8 cellular contexts compared by ENCODE assay signal in genomic region chr11:120335596-120335927, GRCh38. TPM values are rescaled to one million over a fixed set of nuclear protein-coding genes. Genes with fewer than 3 reads are reported as not detected.
A peak's percentile ranks its signal among the peaks of the same experiment; 100 is the strongest.
DNase-seq lines count a peak whose midpoint lies in the region; ATAC-seq and FAIRE-seq lines count a peak whose summit lies in the region.

No MANE protein-coding gene starts in this region.

- no peaks in the 10 kb centered on the region for H3K36me3 Mint-ChIP-seq in CD4-positive, CD25-positive, alpha-beta regulatory T cell
- H3K36me3 Mint-ChIP-seq in IgD-negative memory B cell, result no peaks in the 10 kb centered on the region
- peaks cover 4% of the 10 kb centered on the region for H3K36me3 Mint-ChIP-seq in activated T-helper 1 cell treated with anti-CD3 and anti-CD28 coated beads, Interleukin-12 subunit alpha, Interleukin-12 subunit beta, Interleukin-2, Interleukin-4 antibody, amounts not matched to agents 30 ng/mL and 10 ng/mL and 1 ng/mL, durations not matched to agents 14 hours and 24 hours and 36 hours (ENCODE audit: low read depth)

- DNase-seq in CD4-positive, CD25-positive, alpha-beta regulatory T cell, result peak in 1 of 3 donors; percentile 42
- no peak for DNase-seq in activated T-helper 1 cell treated with anti-CD3 and anti-CD28 coated beads, Interleukin-12 subunit alpha, Interleukin-12 subunit beta, Interleukin-2, Interleukin-4 antibody, amounts not matched to agents 30 ng/mL and 10 ng/mL and 1 ng/mL, durations not matched to agents 14 hours and 24 hours and 36 hours (ENCODE audit: low spot score)
- DNase-seq in left ventricle myocardium superior, result no peak
- DNase-seq in skeletal muscle cell (ENCODE audit: low read depth), result no peak
- DNase-seq in HTR-8/SVneo (ENCODE audit: insufficient read length, low spot score), result no peak
- no peak for DNase-seq in DMS153 (lab: John Stamatoyannopoulos, UW)

- H3K36me3 ChIP-seq in CD4-positive, CD25-positive, alpha-beta regulatory T cell (ENCODE audit: control insufficient read depth, insufficient read depth, low read length), result no peaks in the 10 kb centered on the region

- peak overlapping the region; percentile 64 for H3K4me3 ChIP-seq in CD4-positive, CD25-positive, alpha-beta regulatory T cell (ENCODE audit: low read depth, low read length)
- peak overlapping the region; percentile 94 for H3K4me3 ChIP-seq in skeletal muscle cell (ENCODE audit: low read depth, low read length)

- peak in 1 of 2 donors; percentile 28 for ATAC-seq in CD4-positive, CD25-positive, alpha-beta regulatory T cell (ENCODE audit: low read depth in 2 of 2)
- ATAC-seq in GM19455 (IDR thresholded peaks at IDR 0.05; ENCODE audit: unreplicated experiment) (peak; percentile 21), left ventricle myocardium superior (peak; percentile 28)

- peaks cover 0 to 3% (median 0%) of the 10 kb centered on the region in 7 donors for H3K9me3 Mint-ChIP-seq in CD4-positive, CD25-positive, alpha-beta regulatory T cell
- peaks cover 0 to 2% (median 0%) of the 10 kb centered on the region in 3 donors for H3K9me3 Mint-ChIP-seq in IgD-negative memory B cell
- no peaks in the 10 kb centered on the region for H3K9me3 Mint-ChIP-seq in activated T-helper 1 cell treated with anti-CD3 and anti-CD28 coated beads, Interleukin-12 subunit alpha, Interleukin-12 subunit beta, Interleukin-2, Interleukin-4 antibody, amounts not matched to agents 30 ng/mL and 10 ng/mL and 1 ng/mL, durations not matched to agents 14 hours and 24 hours and 36 hours

- peak overlapping the region; percentile 72 to 83 (median 82) for H3K4me3 Mint-ChIP-seq in CD4-positive, CD25-positive, alpha-beta regulatory T cell
- peak overlapping the region; percentile 81 to 87 (median 86) for H3K4me3 Mint-ChIP-seq in IgD-negative memory B cell
- peak overlapping the region; percentile 74 for H3K4me3 Mint-ChIP-seq in activated T-helper 1 cell treated with anti-CD3 and anti-CD28 coated beads, Interleukin-12 subunit alpha, Interleukin-12 subunit beta, Interleukin-2, Interleukin-4 antibody, amounts not matched to agents 30 ng/mL and 10 ng/mL and 1 ng/mL, durations not matched to agents 14 hours and 24 hours and 36 hours

- H3K27me3 ChIP-seq in CD4-positive, CD25-positive, alpha-beta regulatory T cell (ENCODE audit: control insufficient read depth, insufficient read depth, low read length), result peaks cover 12% of the 10 kb centered on the region

- H3K27ac Mint-ChIP-seq in CD4-positive, CD25-positive, alpha-beta regulatory T cell, result no peak overlapping the region
- H3K27ac Mint-ChIP-seq in IgD-negative memory B cell, result peak overlapping the region in 2 of 3 donors; percentile 55 to 83
- H3K27ac Mint-ChIP-seq in activated T-helper 1 cell treated with anti-CD3 and anti-CD28 coated beads, Interleukin-12 subunit alpha, Interleukin-12 subunit beta, Interleukin-2, Interleukin-4 antibody, amounts not matched to agents 30 ng/mL and 10 ng/mL and 1 ng/mL, durations not matched to agents 14 hours and 24 hours and 36 hours, result no peak overlapping the region

- peak overlapping the region; percentile 54 for H3K27ac ChIP-seq in CD4-positive, CD25-positive, alpha-beta regulatory T cell (ENCODE audit: insufficient read depth, low read length, poor library complexity, severe bottlenecking)

- intact Hi-C loops in activated T-helper 1 cell treated with anti-CD3 and anti-CD28 coated beads, Interleukin-12 subunit alpha, Interleukin-12 subunit beta, Interleukin-2, Interleukin-4 antibody, amounts not matched to agents 30 ng/mL and 10 ng/mL and 1 ng/mL, durations not matched to agents 14 hours and 24 hours and 36 hours (cut with micrococcal nuclease), result loop anchor here (1.0 to 10.0 kb wide), 5 partner anchors 176 to 957 kb away; partner anchors contain the start of genes GRIK4, NECTIN1 and SC5D
- intact Hi-C loops in left ventricle myocardium superior (cut with micrococcal nuclease), result loop anchor here (5.0 kb wide), 1 partner anchor 97 kb away; no protein-coding TSS in a partner anchor

- FAIRE-seq in HTR-8/SVneo (lab: Jason Lieb, UNC), result no peak

- peaks cover 21% of the 10 kb centered on the region for H3K27me3 Mint-ChIP-seq in CD4-positive, CD25-positive, alpha-beta regulatory T cell
- peaks cover 32% of the 10 kb centered on the region for H3K27me3 Mint-ChIP-seq in IgD-negative memory B cell
- peaks cover 40% of the 10 kb centered on the region for H3K27me3 Mint-ChIP-seq in activated T-helper 1 cell treated with anti-CD3 and anti-CD28 coated beads, Interleukin-12 subunit alpha, Interleukin-12 subunit beta, Interleukin-2, Interleukin-4 antibody, amounts not matched to agents 30 ng/mL and 10 ng/mL and 1 ng/mL, durations not matched to agents 14 hours and 24 hours and 36 hours (ENCODE audit: insufficient read depth)

- H3K9me3 ChIP-seq in CD4-positive, CD25-positive, alpha-beta regulatory T cell (ENCODE audit: control insufficient read depth in 2 of 2, low read length in 2 of 2), result no peaks in the 10 kb centered on the region

- peaks cover 43% of the 10 kb centered on the region for H3K4me1 ChIP-seq in CD4-positive, CD25-positive, alpha-beta regulatory T cell (ENCODE audit: control insufficient read depth, insufficient read depth, low read length, poor library complexity, severe bottlenecking)

- H3K4me1 Mint-ChIP-seq in CD4-positive, CD25-positive, alpha-beta regulatory T cell, result peaks cover 24 to 37% (median 32%) of the 10 kb centered on the region in 4 donors
- peaks cover 18 to 30% (median 20%) of the 10 kb centered on the region in 3 donors for H3K4me1 Mint-ChIP-seq in IgD-negative memory B cell
- H3K4me1 Mint-ChIP-seq in activated T-helper 1 cell treated with anti-CD3 and anti-CD28 coated beads, Interleukin-12 subunit alpha, Interleukin-12 subunit beta, Interleukin-2, Interleukin-4 antibody, amounts not matched to agents 30 ng/mL and 10 ng/mL and 1 ng/mL, durations not matched to agents 14 hours and 24 hours and 36 hours (ENCODE audit: low read depth), result peaks cover 37% of the 10 kb centered on the region

RNA-seq across cellular contexts. Expression of gene ARHGEF12, which starts 0.7 kb away (rescaled TPM):
- 29.7 TPM for total RNA-seq in CD4-positive, CD25-positive, alpha-beta regulatory T cell
- 1 to 10 TPM; 3.2 to 6.6 (median 5.3) TPM for polyA plus RNA-seq in CD4-positive, CD25-positive, alpha-beta regulatory T cell
- 4.5 TPM for polyA plus RNA-seq in IgD-negative memory B cell
- 25.7 and 26.0 TPM in 2 replicates for total RNA-seq in activated T-helper 1 cell treated with anti-CD3 and anti-CD28 coated beads, Interleukin-12 subunit alpha, Interleukin-12 subunit beta, Interleukin-2, Interleukin-4 antibody, amounts not matched to agents 30 ng/mL and 10 ng/mL and 1 ng/mL, durations not matched to agents 14 hours and 24 hours and 36 hours
- total RNA-seq in left ventricle myocardium superior, result 92.5 TPM

RNA-seq across cellular contexts. Expression of gene TLCD5, which starts 10.5 kb away (rescaled TPM):
- total RNA-seq in CD4-positive, CD25-positive, alpha-beta regulatory T cell, result 0.42 TPM
- under 1 TPM in 3 of 4 donors, not detected in 1; 0.21 to 0.46 (median 0.29) TPM for polyA plus RNA-seq in CD4-positive, CD25-positive, alpha-beta regulatory T cell
- not detected for polyA plus RNA-seq in IgD-negative memory B cell
- 1.2 and 1.7 TPM in 2 replicates for total RNA-seq in activated T-helper 1 cell treated with anti-CD3 and anti-CD28 coated beads, Interleukin-12 subunit alpha, Interleukin-12 subunit beta, Interleukin-2, Interleukin-4 antibody, amounts not matched to agents 30 ng/mL and 10 ng/mL and 1 ng/mL, durations not matched to agents 14 hours and 24 hours and 36 hours
- 9.1 TPM for total RNA-seq in left ventricle myocardium superior

Comparison
In these comparisons a context has a peak if more than half of its experiments do, and no peak if none do; other contexts are left out.
1. H3K27ac Mint-ChIP-seq: peak in IgD-negative memory B cell (2 of 3); none in CD4-positive, CD25-positive, alpha-beta regulatory T cell (0 of 3) and activated T-helper 1 cell treated with anti-CD3 and anti-CD28 coated beads, Interleukin-12 subunit alpha, Interleukin-12 subunit beta, Interleukin-2, Interleukin-4 antibody, amounts not matched to agents 30 ng/mL and 10 ng/mL and 1 ng/mL, durations not matched to agents 14 hours and 24 hours and 36 hours (single experiment).
2. Peak in every context shown above with its lines, with median percentiles within 50 percentile points of each other: H3K4me3 Mint-ChIP-seq.